ENCODE assay signal across 32 cellular contexts in the genomic region with DNA sequence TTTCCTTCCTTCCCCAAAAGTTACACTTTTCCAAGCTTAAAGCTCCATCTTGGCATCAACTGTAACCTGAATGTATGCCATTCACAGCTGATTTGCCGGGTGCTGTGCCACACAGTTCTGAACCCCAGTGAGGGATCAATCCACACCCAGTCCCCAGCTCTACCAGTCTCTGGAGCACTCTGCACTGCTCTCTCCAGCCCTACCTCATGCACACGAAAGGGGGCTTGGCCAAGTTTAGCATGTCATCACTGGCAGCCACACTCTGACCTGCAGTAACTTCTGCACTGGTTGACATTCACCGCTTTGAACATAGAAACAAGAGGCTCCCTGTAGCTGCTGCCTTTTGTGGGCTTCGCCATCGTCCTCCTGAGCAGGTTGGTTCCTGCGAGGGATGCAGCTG.
"Had no signal": no experiment of that assay in that cellular context is flagged by ENCODE, and none has a peak within 500 bp of the region (broad histone marks: within the 10 kb centered on the region; RNA-seq: fewer than 3 reads in every experiment).

No MANE protein-coding gene starts in this region.

- H3K27ac ChIP-seq: brain microvascular endothelial cell, SJSA1 had no signal

- H3K27me3 ChIP-seq: brain microvascular endothelial cell, SJSA1 had no signal

- DNase-seq: activated CD4-positive, alpha-beta memory T cell treated with anti-CD3 and anti-CD28 coated beads, Interleukin-2, amount 10 ng/mL, durations not matched to agents 7 days and 5 days; activated CD4-positive, alpha-beta T cell treated with anti-CD3 and anti-CD28 coated beads for 4 hours; activated CD8-positive, alpha-beta memory T cell treated with anti-CD3 and anti-CD28 coated beads for 24 hours; activated CD8-positive, alpha-beta memory T cell treated with anti-CD3 and anti-CD28 coated beads, Interleukin-2, amount 10 ng/mL, durations not matched to agents 7 days and 5 days; activated CD8-positive, alpha-beta memory T cell treated with anti-CD3 and anti-CD28 coated beads, Interleukin-2, amount 50 U/mL, for 48 hours; activated effector memory CD4-positive, alpha-beta T cell treated with Interleukin-2 at 50 U/mL for 16 hours; activated naive CD4-positive, alpha-beta T cell; activated naive CD4-positive, alpha-beta T cell treated with anti-CD3 and anti-CD28 coated beads, Interleukin-2, amount 50 U/mL, for 16 hours; activated naive CD8-positive, alpha-beta T cell treated with anti-CD3 and anti-CD28 coated beads for 36 hours; activated T-cell treated with anti-CD3 and anti-CD28 coated beads, Interleukin-2, amount 50 U/mL, for 48 hours; amniotic stem cell; aorta; brain microvascular endothelial cell; KG1; NCI-H1092 treated with DMSO at 0.1 percent for 48 hours; NCI-H1417; NCI-H146; NCI-H187; NCI-H2029 treated with DMSO at 0.1 percent for 48 hours; NCI-H2171 treated with DMSO at 0.1 percent for 48 hours; NCI-H2227 treated with DMSO at 0.1 percent for 48 hours; NCI-H446 treated with DMSO at 0.1 percent for 48 hours; NCI-H524; NCI-H69; SHP77 treated with DMSO at 0.1 percent for 48 hours; SK-N-SH had no signal

- H3K9ac ChIP-seq: SK-N-SH had no signal

- H3K36me3 Mint-ChIP-seq: activated CD8-positive, alpha-beta memory T cell treated with anti-CD3 and anti-CD28 coated beads, Interleukin-2, amount 10 ng/mL, durations not matched to agents 7 days and 5 days; activated naive CD8-positive, alpha-beta T cell treated with anti-CD3 and anti-CD28 coated beads for 36 hours had no signal

- H3K4me1 Mint-ChIP-seq: activated CD4-positive, alpha-beta memory T cell treated with anti-CD3 and anti-CD28 coated beads, Interleukin-2, amount 10 ng/mL, durations not matched to agents 7 days and 5 days; activated CD8-positive, alpha-beta memory T cell treated with anti-CD3 and anti-CD28 coated beads, Interleukin-2, amount 10 ng/mL, durations not matched to agents 7 days and 5 days; activated naive CD8-positive, alpha-beta T cell treated with anti-CD3 and anti-CD28 coated beads for 36 hours had no signal

- H3K9me3 ChIP-seq: SJSA1, SK-N-SH had no signal

- H3K4me3 Mint-ChIP-seq: activated CD4-positive, alpha-beta memory T cell treated with anti-CD3 and anti-CD28 coated beads, Interleukin-2, amount 10 ng/mL, durations not matched to agents 7 days and 5 days; activated CD8-positive, alpha-beta memory T cell treated with anti-CD3 and anti-CD28 coated beads, Interleukin-2, amount 10 ng/mL, durations not matched to agents 7 days and 5 days; activated naive CD8-positive, alpha-beta T cell treated with anti-CD3 and anti-CD28 coated beads for 36 hours; T-helper 1 cell treated with Interleukin-12 subunit alpha and Interleukin-12 subunit beta and Interleukin-4 antibody, amounts not matched to agents 30 μg/mL and 1 μg/mL, for 36 hours; T-helper 2 cell treated with Interferon-gamma antibody and Interleukin-4, amounts not matched to agents 5 μg/mL and 100 μg/mL, for 36 hours; WTC11 had no signal

- H3K27ac Mint-ChIP-seq: activated CD4-positive, alpha-beta memory T cell treated with anti-CD3 and anti-CD28 coated beads, Interleukin-2, amount 10 ng/mL, durations not matched to agents 7 days and 5 days; activated CD8-positive, alpha-beta memory T cell treated with anti-CD3 and anti-CD28 coated beads, Interleukin-2, amount 10 ng/mL, durations not matched to agents 7 days and 5 days; activated naive CD8-positive, alpha-beta T cell treated with anti-CD3 and anti-CD28 coated beads for 36 hours; T-helper 1 cell treated with Interleukin-12 subunit alpha and Interleukin-12 subunit beta and Interleukin-4 antibody, amounts not matched to agents 30 μg/mL and 1 μg/mL, for 36 hours; T-helper 2 cell treated with Interferon-gamma antibody and Interleukin-4, amounts not matched to agents 5 μg/mL and 100 μg/mL, for 36 hours; WTC11 had no signal

- H3K36me3 ChIP-seq: brain microvascular endothelial cell, SJSA1 had no signal

- ATAC-seq: activated CD4-positive, CD25-positive, alpha-beta regulatory T cell treated with anti-CD3 and anti-CD28 coated beads, Interleukin-2, amount 50 U/mL, for 24 hours; activated CD8-positive, alpha-beta memory T cell treated with anti-CD3 and anti-CD28 coated beads, Interleukin-2, amount 10 ng/mL, durations not matched to agents 7 days and 5 days; Panc1 had no signal

- H3K9me3 Mint-ChIP-seq: activated CD4-positive, alpha-beta memory T cell treated with anti-CD3 and anti-CD28 coated beads, Interleukin-2, amount 10 ng/mL, durations not matched to agents 7 days and 5 days; activated naive CD8-positive, alpha-beta T cell treated with anti-CD3 and anti-CD28 coated beads for 36 hours; T-helper 1 cell treated with Interleukin-12 subunit alpha and Interleukin-12 subunit beta and Interleukin-4 antibody, amounts not matched to agents 30 μg/mL and 1 μg/mL, for 36 hours; T-helper 2 cell treated with Interferon-gamma antibody and Interleukin-4, amounts not matched to agents 5 μg/mL and 100 μg/mL, for 36 hours had no signal

- H3K4me2 ChIP-seq: SK-N-SH had no signal

- H3K4me3 ChIP-seq: SJSA1 had no signal
